26 cellular contexts compared by ENCODE assay signal in the genomic region with DNA sequence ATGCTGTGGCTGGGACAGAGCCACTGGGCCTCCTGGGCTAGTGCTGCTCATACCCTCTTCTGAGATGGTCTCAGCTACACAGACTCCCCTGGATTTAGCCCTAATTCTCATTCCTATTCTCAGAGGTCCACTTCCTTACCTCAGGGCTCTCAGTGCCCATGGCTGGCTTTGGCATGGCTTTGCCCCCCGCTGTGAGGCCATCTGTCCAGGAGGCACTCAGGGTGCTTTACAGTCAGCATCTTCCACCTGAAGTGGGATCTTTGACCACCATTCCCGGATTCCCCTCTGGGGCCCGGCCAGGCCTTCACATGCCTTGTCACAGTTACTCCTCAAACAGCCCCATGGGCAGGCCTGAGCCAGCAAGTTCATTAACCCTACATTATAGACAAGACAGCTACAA.
DNase-seq lines count a peak whose midpoint lies in the region; ATAC-seq and TF ChIP-seq lines count a peak whose summit lies in the region.
"Had no signal": no experiment of that assay in that cellular context is flagged by ENCODE, and none has a peak within 500 bp of the region (broad histone marks: within the 10 kb centered on the region; RNA-seq: fewer than 3 reads in every experiment).

No MANE protein-coding gene starts in this region.

- H3K4me3 Mint-ChIP-seq in type B pancreatic cell: no peak overlapping the region
- H3K4me3 Mint-ChIP-seq: activated B cell treated with CpG ODN at 0.5 μM for 24 hours; activated naive CD8-positive, alpha-beta T cell treated with anti-CD3 and anti-CD28 coated beads for 36 hours; activated T-cell treated with anti-CD3 and anti-CD28 coated beads, Interleukin-2, amount 50 U/mL, for 24 hours; CD4-positive, alpha-beta T cell; effector memory CD8-positive, alpha-beta T cell; GM23338; natural killer cell had no signal

- intact Hi-C loops in Right ventricle myocardium inferior (cut with DNase I) (no loop called here), cardiac septum (cut with DNase I) (no loop called here)

- no peaks in the 10 kb centered on the region for H3K79me1 ChIP-seq in mesenchymal stem cell (replicated peaks; ENCODE audit: low read length, poor library complexity, severe bottlenecking)

- H4K91ac ChIP-seq in mesenchymal stem cell (ENCODE audit: low read length): peak overlapping the region; percentile 100

- WGBS in mesenchymal stem cell: 87% methylated on average over 3 of the region's 3 CpGs

- H3K27ac ChIP-seq in RWPE1 (peak overlapping the region; percentile 63; the same call in 1 of the 2 replicates), mesenchymal stem cell (ENCODE audit: low read length, poor library complexity, severe bottlenecking) (no peak overlapping the region)
- H3K27ac ChIP-seq: A549 had no signal

- no peaks in the 10 kb centered on the region for H3K9me3 ChIP-seq in mesenchymal stem cell (ENCODE audit: control insufficient read depth, low read length)
- H3K9me3 ChIP-seq: A549, SK-N-SH had no signal

- TF ChIP-seq CTCF in RWPE1 (conservative IDR thresholded peaks at IDR 0.05; ENCODE audit: low read depth) (no peak), type B pancreatic cell (conservative IDR thresholded peaks at IDR 0.05) (no peak)

- peak overlapping the region; percentile 79 for H3K27ac Mint-ChIP-seq in type B pancreatic cell
- H3K27ac Mint-ChIP-seq: activated B cell treated with CpG ODN at 0.5 μM for 24 hours; activated naive CD8-positive, alpha-beta T cell treated with anti-CD3 and anti-CD28 coated beads for 36 hours; activated T-cell treated with anti-CD3 and anti-CD28 coated beads, Interleukin-2, amount 50 U/mL, for 24 hours; CD4-positive, alpha-beta T cell; effector memory CD8-positive, alpha-beta T cell; GM23338; natural killer cell had no signal

- H2BK120ac ChIP-seq in mesenchymal stem cell (ENCODE audit: low read depth, low read length): peak overlapping the region; percentile 71

- ATAC-seq in Right ventricle myocardium inferior: peak; percentile 11
- ATAC-seq: effector memory CD8-positive, alpha-beta T cell; natural killer cell; PC-3; stimulated activated naive CD8-positive, alpha-beta T cell treated with anti-CD3 and anti-CD28 coated beads, Interleukin-15, Interleukin-2, amounts not matched to agents 100 U/mL and 50 U/mL, for 24 hours had no signal

- H3K27me3 ChIP-seq in mesenchymal stem cell (ENCODE audit: control insufficient read depth in 1 of 2, insufficient read depth in 1 of 2, low read length in 2 of 2): peaks cover 0 to 11% of the 10 kb centered on the region in 2 experiments
- H3K27me3 ChIP-seq: cardiac muscle cell had no signal

- no peak overlapping the region for H2BK5ac ChIP-seq in mesenchymal stem cell (ENCODE audit: low read depth, low read length, poor library complexity, severe bottlenecking)

- peaks cover 2% of the 10 kb centered on the region for H3K27me3 Mint-ChIP-seq in type B pancreatic cell
- H3K27me3 Mint-ChIP-seq: activated B cell treated with CpG ODN at 0.5 μM for 24 hours; activated naive CD8-positive, alpha-beta T cell treated with anti-CD3 and anti-CD28 coated beads for 36 hours; CD4-positive, alpha-beta T cell; effector memory CD8-positive, alpha-beta T cell had no signal

- no peak overlapping the region for H3K4me3 ChIP-seq in mesenchymal stem cell (ENCODE audit: insufficient read depth in 1 of 2, low read depth in 1 of 2, low read length in 2 of 2)
- H3K4me3 ChIP-seq: A549, cardiac muscle cell, GM23338 had no signal

- no peaks in the 10 kb centered on the region for H3K36me3 ChIP-seq in mesenchymal stem cell (ENCODE audit: control insufficient read depth in 1 of 2, insufficient read depth in 2 of 2, low read depth in 1 of 2, low read length in 2 of 2)
- H3K36me3 ChIP-seq: cardiac muscle cell had no signal

- H3K36me3 Mint-ChIP-seq in type B pancreatic cell: no peaks in the 10 kb centered on the region
- H3K36me3 Mint-ChIP-seq: activated naive CD8-positive, alpha-beta T cell treated with anti-CD3 and anti-CD28 coated beads for 36 hours; natural killer cell had no signal

- H3K4ac ChIP-seq in mesenchymal stem cell (ENCODE audit: low read depth in 1 of 2, low read length in 2 of 2): peak overlapping the region; percentile 49 to 97

- POLR2A ChIA-PET in RWPE1 (lab: Yijun Ruan, JAX; ENCODE audit: low non-redundant PET): no interaction called here

- H4K8ac ChIP-seq in mesenchymal stem cell (ENCODE audit: low read length): peak overlapping the region; percentile 99

- H3K9me3 Mint-ChIP-seq in type B pancreatic cell: no peaks in the 10 kb centered on the region
- H3K9me3 Mint-ChIP-seq: activated B cell treated with CpG ODN at 0.5 μM for 24 hours; activated naive CD8-positive, alpha-beta T cell treated with anti-CD3 and anti-CD28 coated beads for 36 hours; activated T-cell treated with anti-CD3 and anti-CD28 coated beads, Interleukin-2, amount 50 U/mL, for 24 hours; CD4-positive, alpha-beta T cell; effector memory CD8-positive, alpha-beta T cell; GM23338; natural killer cell had no signal

- peaks cover 28% of the 10 kb centered on the region for H3K4me1 Mint-ChIP-seq in type B pancreatic cell (ENCODE audit: unreplicated experiment)
- H3K4me1 Mint-ChIP-seq: activated B cell treated with CpG ODN at 0.5 μM for 24 hours had no signal

- peak overlapping the region; percentile 71 for H2BK15ac ChIP-seq in mesenchymal stem cell (ENCODE audit: low read depth, poor library complexity, severe bottlenecking)

- no peak overlapping the region for H2AK5ac ChIP-seq in mesenchymal stem cell (ENCODE audit: low read length, severe bottlenecking)

- peak overlapping the region; percentile 94 to 99 for H3K18ac ChIP-seq in mesenchymal stem cell (ENCODE audit: low read depth in 1 of 2, low read length in 2 of 2)

- H3K4me1 ChIP-seq in mesenchymal stem cell (ENCODE audit: control insufficient read depth, insufficient read depth, low read depth, low read length): peaks cover 12% of the 10 kb centered on the region
- H3K4me1 ChIP-seq: A549 had no signal

- H3K23ac ChIP-seq in mesenchymal stem cell (ENCODE audit: low read length in 2 of 2): no peak overlapping the region

- peak overlapping the region; percentile 32 for H2AFZ ChIP-seq in mesenchymal stem cell (ENCODE audit: low read depth, low read length)
- H2AFZ ChIP-seq: GM23338 had no signal

- CTCF ChIA-PET in RWPE1 (lab: Yijun Ruan, JAX): no interaction called here

- DNase-seq in Right ventricle myocardium inferior (ENCODE audit: missing footprints) (no peak), cardiac septum (ENCODE audit: low spot score) (no peak), RWPE1 (ENCODE audit: low spot score) (no peak), mesenchymal stem cell (no peak), type B pancreatic cell (ENCODE audit: extremely low spot score, unreplicated experiment) (no peak), NCI-H2107 (lab: John Stamatoyannopoulos, UW) (no peak), NCI-H128 (lab: John Stamatoyannopoulos, UW; ENCODE audit: unreplicated experiment) (no peak)
- no peak for DNase-seq in stimulated activated CD4-positive, alpha-beta T cell treated with anti-CD3 and anti-CD28 coated beads, Interleukin-4, amount 100 ng/mL, for 4 hours
- DNase-seq: activated B cell treated with CpG ODN at 0.5 μM for 24 hours; activated CD4-positive, alpha-beta T cell treated with anti-CD3 and anti-CD28 coated beads, Interleukin-2, amount 50 U/mL, for 1 hour; activated gamma-delta T cell; activated naive CD8-positive, alpha-beta T cell treated with anti-CD3 and anti-CD28 coated beads for 36 hours; activated T-cell treated with anti-CD3 and anti-CD28 coated beads, Interleukin-2, amount 50 U/mL, for 24 hours; CD4-positive, alpha-beta T cell; cortex of kidney; effector memory CD8-positive, alpha-beta T cell; midbrain; natural killer cell; NCI-H1105 treated with DMSO at 0.1 percent for 48 hours; SK-N-SH; small intestine; stimulated activated naive CD8-positive, alpha-beta T cell treated with anti-CD3 and anti-CD28 coated beads, Interleukin-15, Interleukin-2, amounts not matched to agents 100 U/mL and 50 U/mL, for 24 hours had no signal

- peak overlapping the region in 1 of 2 experiments; percentile 75 for H3K14ac ChIP-seq in mesenchymal stem cell (ENCODE audit: low read length in 2 of 2)

- H3K4me2 ChIP-seq in mesenchymal stem cell (ENCODE audit: low read length, poor library complexity, severe bottlenecking): no peak overlapping the region
- H3K4me2 ChIP-seq: A549, SK-N-SH had no signal

- H3K9ac ChIP-seq in mesenchymal stem cell (ENCODE audit: low read length): no peak overlapping the region
- H3K9ac ChIP-seq: SK-N-SH had no signal

- H2BK12ac ChIP-seq in mesenchymal stem cell (ENCODE audit: low read length in 2 of 2): peak overlapping the region; percentile 97 to 99
